In genomic region chr12:51216652-51217051, GRCh38 we compare ENCODE assay signal across 9 cellular contexts. TPM values are rescaled to one million over a fixed set of nuclear protein-coding genes. Genes with fewer than 3 reads are reported as not detected.
DNase-seq lines count a peak whose midpoint lies in the region; ATAC-seq and TF ChIP-seq lines count a peak whose summit lies in the region.
"Had no signal": no experiment of that assay in that cellular context is flagged by ENCODE, and none has a peak within 500 bp of the region (broad histone marks: within the 10 kb centered on the region; RNA-seq: fewer than 3 reads in every experiment).

No MANE protein-coding gene starts in this region.

- no peaks in the 10 kb centered on the region for H3K9me3 ChIP-seq in CD8-positive, alpha-beta T cell (ENCODE audit: low read length)
- H3K9me3 ChIP-seq in PC-3 (ENCODE audit: low read length) (no peaks in the 10 kb centered on the region), trophoblast cell (ENCODE audit: insufficient read depth, low read depth, low read length) (no peaks in the 10 kb centered on the region)

- H3K36me3 ChIP-seq in CD8-positive, alpha-beta T cell (ENCODE audit: insufficient read depth, low read length) = no peaks in the 10 kb centered on the region
- H3K36me3 ChIP-seq in PC-3 (ENCODE audit: low read depth, low read length) (no peaks in the 10 kb centered on the region), trophoblast cell (ENCODE audit: control insufficient read depth in 1 of 2, insufficient read depth in 2 of 2, low read length in 2 of 2) (no peaks in the 10 kb centered on the region)

- H2BK12ac ChIP-seq in trophoblast cell (ENCODE audit: low read length) = no peak overlapping the region

- no peak overlapping the region for H3K4me2 ChIP-seq in PC-3 (ENCODE audit: low read length)
- H3K4me2 ChIP-seq in trophoblast cell (ENCODE audit: low read length) = peak overlapping the region; percentile 79

- no peak overlapping the region for H2AK5ac ChIP-seq in trophoblast cell (ENCODE audit: low read length)

- H2AFZ ChIP-seq in PC-3 (ENCODE audit: low read length) = no peak overlapping the region
- peak overlapping the region; percentile 32 for H2AFZ ChIP-seq in trophoblast cell (ENCODE audit: insufficient read depth, low read length, poor library complexity)

- intact Hi-C loops in CD8-positive, alpha-beta T cell (cut with DNase I, micrococcal nuclease) = loop anchor here (1.0 to 10.0 kb wide), 7 partner anchors 43 to 814 kb away; partner anchors contain the start of genes TFCP2 (in 2 of the 2), ATF1 (in 1 of the 2), BIN2 (in 1 of the 2) and CSRNP2 (in 1 of the 2)
- intact Hi-C loops in PC-3 (cut with micrococcal nuclease) = no loop called here

- H3K27me3 Mint-ChIP-seq in CD8-positive, alpha-beta T cell (ENCODE audit: low read depth) = no peaks in the 10 kb centered on the region

- H3K14ac ChIP-seq in trophoblast cell (ENCODE audit: low read length) = no peak overlapping the region

- no peak overlapping the region for H4K91ac ChIP-seq in trophoblast cell (ENCODE audit: low read depth, low read length)

- H3K79me2 ChIP-seq in PC-3 (ENCODE audit: low read length) = no peaks in the 10 kb centered on the region
- peaks cover 2% of the 10 kb centered on the region for H3K79me2 ChIP-seq in trophoblast cell (ENCODE audit: control insufficient read depth, insufficient read depth, low read length, poor library complexity)

- H3K23ac ChIP-seq in trophoblast cell (ENCODE audit: low read length) = no peak overlapping the region

- H3K4ac ChIP-seq in trophoblast cell (ENCODE audit: low read depth, low read length) = no peak overlapping the region

- no TSS peak for BruUV-seq in PC-3 (replicated peaks; lab: Mats Ljungman, UMichigan)

- no peak overlapping the region for H2BK120ac ChIP-seq in trophoblast cell (ENCODE audit: insufficient read depth, low read length, poor library complexity)

- H3K18ac ChIP-seq in trophoblast cell (ENCODE audit: low read length) = no peak overlapping the region

- H3K27me3 ChIP-seq in CD8-positive, alpha-beta T cell (ENCODE audit: insufficient read depth, low read length) = no peaks in the 10 kb centered on the region
- H3K27me3 ChIP-seq in PC-3 (ENCODE audit: low read length) (no peaks in the 10 kb centered on the region), trophoblast cell (ENCODE audit: insufficient read depth, low read length) (no peaks in the 10 kb centered on the region)

- peak overlapping the region; percentile 49 for H4K8ac ChIP-seq in trophoblast cell (ENCODE audit: low read depth, low read length)

- no peak overlapping the region for H2BK5ac ChIP-seq in trophoblast cell (ENCODE audit: low read depth, low read length, poor library complexity)

- H3K9ac ChIP-seq in PC-3 (ENCODE audit: low read length) (no peak overlapping the region), trophoblast cell (ENCODE audit: low read length) (no peak overlapping the region)

- no peaks in the 10 kb centered on the region for H3F3A ChIP-seq in PC-3 (ENCODE audit: low read length, unreplicated experiment)

- CTCF ChIA-PET in CD8-positive, alpha-beta T cell (lab: Charles Lee) = no interaction called here
- CTCF ChIA-PET in PC-3 (lab: Charles Lee) = no interaction called here

- peaks cover 6% of the 10 kb centered on the region for H3K36me3 Mint-ChIP-seq in CD8-positive, alpha-beta T cell

- H3K4me3 ChIP-seq in CD8-positive, alpha-beta T cell (ENCODE audit: low read depth, low read length) = no peak overlapping the region
- H3K4me3 ChIP-seq in PC-3 (ENCODE audit: low read length) (peak overlapping the region; percentile 66; the same call in 1 of the 2 replicates), epithelial cell of proximal tubule (ENCODE audit: low read depth, low read length) (peak overlapping the region; percentile 65), trophoblast cell (ENCODE audit: low read depth, low read length) (peak overlapping the region; percentile 75)

- DNase-seq in CD8-positive, alpha-beta T cell = no peak
- DNase-seq in PC-3 (no peak), epithelial cell of proximal tubule (ENCODE audit: low read depth) (no peak), trophoblast cell (no peak), MV-4-11 (lab: John Stamatoyannopoulos, UW) (no peak)
- DNase-seq in effector CD4-positive, alpha-beta T cell = no peak
- DNase-seq in stimulated activated CD4-positive, alpha-beta T cell treated with anti-CD3 and anti-CD28 coated beads, Interleukin-4, amount 100 ng/mL, for 4 hours = no peak
- DNase-seq: SIG-M5 had no signal

- H3K27ac Mint-ChIP-seq in CD8-positive, alpha-beta T cell = peak overlapping the region; percentile 46

- WGBS in trophoblast cell (ENCODE audit: extremely low coverage, insufficient coverage, insufficient read length) = no CpG with 5 or more reads among the region's 7 CpGs

- H3K4me1 ChIP-seq in CD8-positive, alpha-beta T cell (ENCODE audit: insufficient read depth, low read length) = peaks cover 19% of the 10 kb centered on the region
- H3K4me1 ChIP-seq in PC-3 (ENCODE audit: insufficient read depth, low read length) (no peaks in the 10 kb centered on the region), trophoblast cell (ENCODE audit: control insufficient read depth in 1 of 2, insufficient read depth in 2 of 2, low read length in 2 of 2) (peaks cover 4 to 10% of the 10 kb centered on the region in 2 experiments)

- ATAC-seq in CD8-positive, alpha-beta T cell = no peak
- ATAC-seq in PC-3 (no peak), HG03159 (IDR thresholded peaks at IDR 0.05; ENCODE audit: unreplicated experiment) (no peak)

- no peak for TF ChIP-seq CTCF in CD8-positive, alpha-beta T cell (IDR thresholded peaks at IDR 0.05)
- TF ChIP-seq CTCF in PC-3 (conservative IDR thresholded peaks at IDR 0.05; ENCODE audit: low read depth, low read length) = no peak
- TF ChIP-seq CTCF in epithelial cell of proximal tubule (conservative IDR thresholded peaks at IDR 0.05; ENCODE audit: low read depth, low read length) = no peak

- H3K79me1 ChIP-seq in trophoblast cell (ENCODE audit: low read length) = peaks cover 9% of the 10 kb centered on the region

- peaks cover 24% of the 10 kb centered on the region for H3K4me1 Mint-ChIP-seq in CD8-positive, alpha-beta T cell (ENCODE audit: low read depth)

- H3K4me3 Mint-ChIP-seq in CD8-positive, alpha-beta T cell = peak overlapping the region; percentile 43

- H3K9me2 ChIP-seq in PC-3 (replicated peaks; ENCODE audit: low read length) = no peaks in the 10 kb centered on the region

- H3K27ac ChIP-seq in CD8-positive, alpha-beta T cell (ENCODE audit: low read depth, low read length) = no peak overlapping the region
- H3K27ac ChIP-seq in PC-3 (ENCODE audit: low read length) = no peak overlapping the region
- H3K27ac ChIP-seq in trophoblast cell (ENCODE audit: low read depth, low read length) = no peak overlapping the region

- POLR2A ChIA-PET in CD8-positive, alpha-beta T cell (lab: Charles Lee) = interaction anchor here (0.7 to 4.8 kb wide), 5 partner anchors 13 to 54 kb away, joined by 3 to 101 read pairs (median 4); partner anchors contain the start of genes DAZAP2 and SMAGP
- POLR2A ChIA-PET in PC-3 (lab: Charles Lee; ENCODE audit: unreplicated experiment) = no interaction called here

- peak overlapping the region; percentile 23 for H4K12ac ChIP-seq in trophoblast cell (ENCODE audit: low read depth, low read length)

- H3K9me3 Mint-ChIP-seq in CD8-positive, alpha-beta T cell = no peaks in the 10 kb centered on the region

- H4K20me1 ChIP-seq in PC-3 (ENCODE audit: low read length) = no peaks in the 10 kb centered on the region

RNA-seq across cellular contexts. Expression of gene POU6F1, which starts 1.2 kb away (rescaled TPM):
- total RNA-seq in CD8-positive, alpha-beta T cell = 10 to 100 TPM; 21.2 to 21.4 TPM
- total RNA-seq in PC-3 (2014; rRNA removed) (0.17 and 6.9 TPM in 2 replicates), epithelial cell of proximal tubule (4.6 and 9.2 TPM in 2 replicates)
- 4.6 and 5.9 TPM in 2 replicates for polyA plus RNA-seq in trophoblast cell (2013)

RNA-seq across cellular contexts. Expression of gene DAZAP2, which starts 22.0 kb away (rescaled TPM):
- 100 to 1,000 TPM; 340 to 343 TPM for total RNA-seq in CD8-positive, alpha-beta T cell
- total RNA-seq in PC-3 (2014; rRNA removed) (56.1 and 57.4 TPM in 2 replicates), epithelial cell of proximal tubule (196 and 198 TPM in 2 replicates)
- polyA plus RNA-seq in trophoblast cell (2013) = 132 and 144 TPM in 2 replicates

RNA-seq across cellular contexts. Expression of gene TFCP2, which starts 43.7 kb away (rescaled TPM):
- total RNA-seq in CD8-positive, alpha-beta T cell = 1 to 10 TPM; 8.6 to 9.5 TPM
- total RNA-seq in PC-3 (2014; rRNA removed) (23.2 and 27.3 TPM in 2 replicates), epithelial cell of proximal tubule (9.2 and 12.5 TPM in 2 replicates)
- 19.4 and 20.9 TPM in 2 replicates for polyA plus RNA-seq in trophoblast cell (2013)

RNA-seq across cellular contexts. Expression of gene SMAGP, which starts 53.6 kb away (rescaled TPM):
- total RNA-seq in CD8-positive, alpha-beta T cell = 1 to 10 TPM; 1.9 to 2.3 TPM
- total RNA-seq in PC-3 (2014; rRNA removed) = 55.3 and 62.5 TPM in 2 replicates
- total RNA-seq in epithelial cell of proximal tubule = 29.3 and 42.2 TPM in 2 replicates
- polyA plus RNA-seq in trophoblast cell (2013) = 119 and 122 TPM in 2 replicates
